ENCODE assay signal across 2 cellular contexts in genomic region chr12:95837240-95838038, GRCh38.
TF ChIP-seq lines count a peak whose summit lies in the region.

No MANE protein-coding gene starts in this region.

TF ChIP-seq in IMR-90, 13 proteins besides CTCF, POLR2A, EP300 and RAD21:
- TF ChIP-seq, protein P1, sequence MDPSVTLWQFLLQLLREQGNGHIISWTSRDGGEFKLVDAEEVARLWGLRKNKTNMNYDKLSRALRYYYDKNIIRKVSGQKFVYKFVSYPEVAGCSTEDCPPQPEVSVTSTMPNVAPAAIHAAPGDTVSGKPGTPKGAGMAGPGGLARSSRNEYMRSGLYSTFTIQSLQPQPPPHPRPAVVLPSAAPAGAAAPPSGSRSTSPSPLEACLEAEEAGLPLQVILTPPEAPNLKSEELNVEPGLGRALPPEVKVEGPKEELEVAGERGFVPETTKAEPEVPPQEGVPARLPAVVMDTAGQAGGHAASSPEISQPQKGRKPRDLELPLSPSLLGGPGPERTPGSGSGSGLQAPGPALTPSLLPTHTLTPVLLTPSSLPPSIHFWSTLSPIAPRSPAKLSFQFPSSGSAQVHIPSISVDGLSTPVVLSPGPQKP (IDR thresholded peaks at IDR 0.05; ENCODE audit: borderline replicate concordance, low read depth, low read length), result no peak
- TF ChIP-seq NFE2L2 (IDR thresholded peaks at IDR 0.05; ENCODE audit: low read depth, low read length), result no peak
- no peak for TF ChIP-seq USF2 (IDR thresholded peaks at IDR 0.05; ENCODE audit: low read depth, low read length)
- no peak for TF ChIP-seq SMC3 (IDR thresholded peaks at IDR 0.05; ENCODE audit: low read depth, low read length)

TF ChIP-seq in H1, 55 proteins besides CTCF, POLR2A, EP300 and RAD21:
- TF ChIP-seq YY1 (IDR thresholded peaks at IDR 0.05; ENCODE audit: low read depth, low read length) (no peak), SIN3A (conservative IDR thresholded peaks at IDR 0.05 in 1 of 2, IDR thresholded peaks at IDR 0.05 in 1 of 2; ENCODE audit: low read depth in 1 of 2, low read length in 2 of 2) (no peak), TEAD4 (IDR thresholded peaks at IDR 0.05; ENCODE audit: low read depth, low read length) (no peak), SRF (IDR thresholded peaks at IDR 0.05; ENCODE audit: low read depth, low read length) (no peak), POLR2AphosphoS5 (IDR thresholded peaks at IDR 0.05; ENCODE audit: low read depth, low read length) (no peak), CHD1 (IDR thresholded peaks at IDR 0.05; ENCODE audit: low read depth, low read length) (no peak), USF2 (IDR thresholded peaks at IDR 0.05; ENCODE audit: low read length) (no peak), TAF1 (IDR thresholded peaks at IDR 0.05; ENCODE audit: low read depth, low read length) (no peak), SAP30 (IDR thresholded peaks at IDR 0.05; ENCODE audit: insufficient read depth, insufficient replicate concordance, low read length) (no peak), TCF12 (IDR thresholded peaks at IDR 0.05; ENCODE audit: low read depth, low read length) (no peak), ZNF274 (IDR thresholded peaks at IDR 0.05; ENCODE audit: borderline replicate concordance, extremely low read depth, low read length) (no peak), TBP (IDR thresholded peaks at IDR 0.05; ENCODE audit: low read depth, low read length) (no peak), SP4 (IDR thresholded peaks at IDR 0.05; ENCODE audit: low read length) (no peak), BRCA1 (IDR thresholded peaks at IDR 0.05; ENCODE audit: low read depth, low read length) (no peak), MAFK (IDR thresholded peaks at IDR 0.05; ENCODE audit: low read depth, low read length) (no peak), KDM5A (IDR thresholded peaks at IDR 0.05; ENCODE audit: low read length) (no peak)
- TF ChIP-seq, protein P2, sequence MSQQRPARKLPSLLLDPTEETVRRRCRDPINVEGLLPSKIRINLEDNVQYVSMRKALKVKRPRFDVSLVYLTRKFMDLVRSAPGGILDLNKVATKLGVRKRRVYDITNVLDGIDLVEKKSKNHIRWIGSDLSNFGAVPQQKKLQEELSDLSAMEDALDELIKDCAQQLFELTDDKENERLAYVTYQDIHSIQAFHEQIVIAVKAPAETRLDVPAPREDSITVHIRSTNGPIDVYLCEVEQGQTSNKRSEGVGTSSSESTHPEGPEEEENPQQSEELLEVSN (IDR thresholded peaks at IDR 0.05), result no peak
